In the genomic region with DNA sequence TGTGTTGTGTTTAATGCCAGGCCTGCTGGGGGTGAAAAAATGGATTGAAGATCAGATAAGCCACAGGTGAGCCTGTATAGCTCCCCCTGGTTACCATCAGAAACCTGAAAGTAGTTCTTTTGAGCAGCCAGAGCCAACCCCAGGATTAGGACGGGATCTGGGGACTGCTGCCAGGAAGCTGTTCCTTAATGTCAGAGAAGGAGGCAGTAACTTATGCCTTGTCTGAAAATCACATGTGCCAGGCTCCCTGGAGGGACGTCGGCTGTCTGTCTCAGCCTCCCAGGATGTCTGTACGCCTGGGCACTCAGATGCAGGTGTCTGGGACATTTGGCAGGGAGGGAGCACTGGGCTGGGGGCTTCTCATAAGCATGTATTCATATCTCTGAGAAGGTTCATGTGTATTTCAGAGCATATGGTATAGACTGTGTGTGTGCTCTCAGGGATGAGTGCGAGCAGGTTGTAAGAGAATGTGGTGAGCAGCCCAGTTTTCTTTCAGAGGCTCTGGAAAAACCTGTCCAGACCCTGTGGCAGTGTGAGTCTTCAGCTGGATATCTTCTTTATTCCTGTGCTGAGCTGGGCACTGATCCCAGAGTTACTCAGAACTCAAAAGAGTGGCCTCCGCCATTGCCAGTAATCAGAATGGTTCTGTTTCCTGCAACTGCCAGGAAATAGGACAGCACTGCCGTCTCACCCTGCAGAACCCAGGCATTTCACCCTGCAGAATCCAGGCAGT, we compare ENCODE assay signal across 2 cellular contexts.
TF ChIP-seq lines count a peak whose summit lies in the region.

No MANE protein-coding gene starts in this region.

TF ChIP-seq in HCT116, 20 proteins besides CTCF, POLR2A, EP300 and RAD21:
- TF ChIP-seq CBX3 (IDR thresholded peaks at IDR 0.05; ENCODE audit: low read depth) = no peak
- TF ChIP-seq, protein P1, sequence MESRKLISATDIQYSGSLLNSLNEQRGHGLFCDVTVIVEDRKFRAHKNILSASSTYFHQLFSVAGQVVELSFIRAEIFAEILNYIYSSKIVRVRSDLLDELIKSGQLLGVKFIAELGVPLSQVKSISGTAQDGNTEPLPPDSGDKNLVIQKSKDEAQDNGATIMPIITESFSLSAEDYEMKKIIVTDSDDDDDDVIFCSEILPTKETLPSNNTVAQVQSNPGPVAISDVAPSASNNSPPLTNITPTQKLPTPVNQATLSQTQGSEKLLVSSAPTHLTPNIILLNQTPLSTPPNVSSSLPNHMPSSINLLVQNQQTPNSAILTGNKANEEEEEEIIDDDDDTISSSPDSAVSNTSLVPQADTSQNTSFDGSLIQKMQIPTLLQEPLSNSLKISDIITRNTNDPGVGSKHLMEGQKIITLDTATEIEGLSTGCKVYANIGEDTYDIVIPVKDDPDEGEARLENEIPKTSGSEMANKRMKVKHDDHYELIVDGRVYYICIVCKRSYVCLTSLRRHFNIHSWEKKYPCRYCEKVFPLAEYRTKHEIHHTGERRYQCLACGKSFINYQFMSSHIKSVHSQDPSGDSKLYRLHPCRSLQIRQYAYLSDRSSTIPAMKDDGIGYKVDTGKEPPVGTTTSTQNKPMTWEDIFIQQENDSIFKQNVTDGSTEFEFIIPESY (IDR thresholded peaks at IDR 0.05; ENCODE audit: extremely low read depth, insufficient replicate concordance, low read length) = no peak
- no peak for TF ChIP-seq ZNF274 (IDR thresholded peaks at IDR 0.05; ENCODE audit: low read depth, low read length)
- TF ChIP-seq TCF7L2 (IDR thresholded peaks at IDR 0.05; ENCODE audit: borderline replicate concordance, extremely low read depth, insufficient read depth, insufficient read length) = no peak
- no peak for TF ChIP-seq EZH2 (IDR thresholded peaks at IDR 0.05)
- TF ChIP-seq POLR2AphosphoS5 (IDR thresholded peaks at IDR 0.05; ENCODE audit: low read depth, low read length) = no peak
- TF ChIP-seq CEBPB (IDR thresholded peaks at IDR 0.05; ENCODE audit: low read depth) = no peak
- TF ChIP-seq SRF (IDR thresholded peaks at IDR 0.05; ENCODE audit: low read depth) = no peak
- TF ChIP-seq FOSL1 (IDR thresholded peaks at IDR 0.05; ENCODE audit: low read depth) = no peak

TF ChIP-seq in neural cell, 6 proteins besides CTCF, POLR2A, EP300 and RAD21:
- no peak for TF ChIP-seq TAF1 (IDR thresholded peaks at IDR 0.05; ENCODE audit: low read depth)
- TF ChIP-seq POLR2AphosphoS5 (IDR thresholded peaks at IDR 0.05) = no peak
- no peak for TF ChIP-seq EZH2 (IDR thresholded peaks at IDR 0.05; ENCODE audit: borderline replicate concordance, insufficient read depth, low read length, poor library complexity, severe bottlenecking)
- TF ChIP-seq, protein P2, sequence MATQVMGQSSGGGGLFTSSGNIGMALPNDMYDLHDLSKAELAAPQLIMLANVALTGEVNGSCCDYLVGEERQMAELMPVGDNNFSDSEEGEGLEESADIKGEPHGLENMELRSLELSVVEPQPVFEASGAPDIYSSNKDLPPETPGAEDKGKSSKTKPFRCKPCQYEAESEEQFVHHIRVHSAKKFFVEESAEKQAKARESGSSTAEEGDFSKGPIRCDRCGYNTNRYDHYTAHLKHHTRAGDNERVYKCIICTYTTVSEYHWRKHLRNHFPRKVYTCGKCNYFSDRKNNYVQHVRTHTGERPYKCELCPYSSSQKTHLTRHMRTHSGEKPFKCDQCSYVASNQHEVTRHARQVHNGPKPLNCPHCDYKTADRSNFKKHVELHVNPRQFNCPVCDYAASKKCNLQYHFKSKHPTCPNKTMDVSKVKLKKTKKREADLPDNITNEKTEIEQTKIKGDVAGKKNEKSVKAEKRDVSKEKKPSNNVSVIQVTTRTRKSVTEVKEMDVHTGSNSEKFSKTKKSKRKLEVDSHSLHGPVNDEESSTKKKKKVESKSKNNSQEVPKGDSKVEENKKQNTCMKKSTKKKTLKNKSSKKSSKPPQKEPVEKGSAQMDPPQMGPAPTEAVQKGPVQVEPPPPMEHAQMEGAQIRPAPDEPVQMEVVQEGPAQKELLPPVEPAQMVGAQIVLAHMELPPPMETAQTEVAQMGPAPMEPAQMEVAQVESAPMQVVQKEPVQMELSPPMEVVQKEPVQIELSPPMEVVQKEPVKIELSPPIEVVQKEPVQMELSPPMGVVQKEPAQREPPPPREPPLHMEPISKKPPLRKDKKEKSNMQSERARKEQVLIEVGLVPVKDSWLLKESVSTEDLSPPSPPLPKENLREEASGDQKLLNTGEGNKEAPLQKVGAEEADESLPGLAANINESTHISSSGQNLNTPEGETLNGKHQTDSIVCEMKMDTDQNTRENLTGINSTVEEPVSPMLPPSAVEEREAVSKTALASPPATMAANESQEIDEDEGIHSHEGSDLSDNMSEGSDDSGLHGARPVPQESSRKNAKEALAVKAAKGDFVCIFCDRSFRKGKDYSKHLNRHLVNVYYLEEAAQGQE (IDR thresholded peaks at IDR 0.05; ENCODE audit: borderline replicate concordance) = no peak
- no peak for TF ChIP-seq SMC3 (conservative IDR thresholded peaks at IDR 0.05; ENCODE audit: poor library complexity)
- no peak for TF ChIP-seq MXI1 (conservative IDR thresholded peaks at IDR 0.05; ENCODE audit: poor library complexity, severe bottlenecking)
